ENCODE assay signal across 29 cellular contexts in the genomic region with DNA sequence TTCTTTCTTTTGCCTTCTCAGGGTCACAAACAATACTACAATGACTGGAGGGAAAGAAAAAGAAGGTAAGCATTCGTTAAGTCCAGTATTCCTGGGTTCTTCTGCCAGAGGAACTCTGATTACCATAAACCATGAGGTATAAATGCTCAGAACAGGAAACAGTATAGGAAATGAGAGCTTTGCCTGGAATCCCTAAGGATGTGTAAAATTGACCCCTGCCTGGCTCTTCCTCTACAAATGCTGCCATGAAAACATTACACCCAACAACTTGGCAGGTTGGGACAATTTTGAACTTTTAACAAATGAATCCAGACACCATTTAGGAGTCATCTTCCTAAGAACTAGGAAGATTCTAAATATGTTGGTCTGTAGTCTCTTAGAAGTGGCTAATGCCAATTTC.
"Had no signal": no experiment of that assay in that cellular context is flagged by ENCODE, and none has a peak within 500 bp of the region (broad histone marks: within the 10 kb centered on the region; RNA-seq: fewer than 3 reads in every experiment).

No MANE protein-coding gene starts in this region.

- H3K27me3 ChIP-seq: body of pancreas, cardiac muscle cell, colonic mucosa, dorsolateral prefrontal cortex, esophagus muscularis mucosa, foreskin keratinocyte, gastrocnemius medialis, heart left ventricle had no signal

- H3K36me3 ChIP-seq: colonic mucosa, gastrocnemius medialis had no signal

- H3K27ac ChIP-seq: body of pancreas, cardiac muscle cell, colonic mucosa, dorsolateral prefrontal cortex, esophagus muscularis mucosa, foreskin keratinocyte, gastrocnemius medialis, heart left ventricle had no signal

- H3K27ac Mint-ChIP-seq: activated CD4-positive, alpha-beta memory T cell treated with anti-CD3 and anti-CD28 coated beads, Interleukin-2, amount 10 ng/mL, durations not matched to agents 7 days and 5 days; activated CD4-positive, alpha-beta T cell treated with anti-CD3 and anti-CD28 coated beads for 36 hours; activated CD4-positive, alpha-beta T cell treated with anti-CD3 and anti-CD28 coated beads, Interleukin-2, amount 10 ng/mL, durations not matched to agents 24 days and 14 days; activated naive CD4-positive, alpha-beta T cell treated with anti-CD3 and anti-CD28 coated beads, Interleukin-2, amount 10 ng/mL, durations not matched to agents 7 days and 5 days; activated naive CD4-positive, alpha-beta T cell treated with anti-CD3 and anti-CD28 coated beads, Interleukin-2, amount 50 U/mL, for 72 hours; activated naive CD8-positive, alpha-beta T cell treated with anti-CD3 and anti-CD28 coated beads, Interleukin-2, amount 10 ng/mL, durations not matched to agents 7 days and 5 days; activated T-cell treated with anti-CD3 and anti-CD28 coated beads, Interleukin-2, amount 50 U/mL, for 24 hours; activated T-cell treated with anti-CD3 and anti-CD28 coated beads, Interleukin-2, amount 50 U/mL, for 72 hours; endodermal cell had no signal

- H3K27me3 Mint-ChIP-seq: activated CD4-positive, alpha-beta memory T cell treated with anti-CD3 and anti-CD28 coated beads, Interleukin-2, amount 10 ng/mL, durations not matched to agents 7 days and 5 days; activated CD4-positive, alpha-beta T cell treated with anti-CD3 and anti-CD28 coated beads for 36 hours; activated CD4-positive, alpha-beta T cell treated with anti-CD3 and anti-CD28 coated beads, Interleukin-2, amount 10 ng/mL, durations not matched to agents 24 days and 14 days; activated naive CD4-positive, alpha-beta T cell treated with anti-CD3 and anti-CD28 coated beads, Interleukin-2, amount 10 ng/mL, durations not matched to agents 7 days and 5 days; activated naive CD8-positive, alpha-beta T cell treated with anti-CD3 and anti-CD28 coated beads, Interleukin-2, amount 10 ng/mL, durations not matched to agents 7 days and 5 days; activated T-cell treated with anti-CD3 and anti-CD28 coated beads, Interleukin-2, amount 50 U/mL, for 24 hours had no signal

- ATAC-seq: activated CD4-positive, alpha-beta T cell treated with anti-CD3 and anti-CD28 coated beads for 36 hours; activated naive CD4-positive, alpha-beta T cell treated with anti-CD3 and anti-CD28 coated beads, Interleukin-2, amount 50 U/mL, for 72 hours; activated T-cell treated with anti-CD3 and anti-CD28 coated beads, Interleukin-2, amount 50 U/mL, for 72 hours; body of pancreas; foreskin keratinocyte; gastrocnemius medialis; heart left ventricle had no signal

- H3K4me1 ChIP-seq: body of pancreas, colonic mucosa, foreskin keratinocyte, gastrocnemius medialis had no signal

- H3K9me3 Mint-ChIP-seq: endodermal cell had no signal

- H3K4me1 Mint-ChIP-seq: activated CD4-positive, alpha-beta memory T cell treated with anti-CD3 and anti-CD28 coated beads, Interleukin-2, amount 10 ng/mL, durations not matched to agents 7 days and 5 days; activated CD4-positive, alpha-beta T cell treated with anti-CD3 and anti-CD28 coated beads for 36 hours; activated CD4-positive, alpha-beta T cell treated with anti-CD3 and anti-CD28 coated beads, Interleukin-2, amount 10 ng/mL, durations not matched to agents 24 days and 14 days; activated naive CD4-positive, alpha-beta T cell treated with anti-CD3 and anti-CD28 coated beads, Interleukin-2, amount 10 ng/mL, durations not matched to agents 7 days and 5 days; activated naive CD8-positive, alpha-beta T cell treated with anti-CD3 and anti-CD28 coated beads, Interleukin-2, amount 10 ng/mL, durations not matched to agents 7 days and 5 days; endodermal cell had no signal

- H3K9me3 ChIP-seq: body of pancreas, colonic mucosa, esophagus muscularis mucosa, gastrocnemius medialis, heart left ventricle had no signal

- H3K36me3 Mint-ChIP-seq: activated naive CD4-positive, alpha-beta T cell treated with anti-CD3 and anti-CD28 coated beads, Interleukin-2, amount 10 ng/mL, durations not matched to agents 7 days and 5 days; activated naive CD8-positive, alpha-beta T cell treated with anti-CD3 and anti-CD28 coated beads, Interleukin-2, amount 10 ng/mL, durations not matched to agents 7 days and 5 days had no signal

- DNase-seq: activated CD4-positive, alpha-beta memory T cell treated with anti-CD3 and anti-CD28 coated beads, Interleukin-2, amount 10 ng/mL, durations not matched to agents 7 days and 5 days; activated CD4-positive, alpha-beta T cell treated with anti-CD3 and anti-CD28 coated beads for 36 hours; activated CD4-positive, alpha-beta T cell treated with anti-CD3 and anti-CD28 coated beads, Interleukin-2, amount 10 ng/mL, durations not matched to agents 24 days and 14 days; activated CD4-positive, CD25-positive, alpha-beta regulatory T cell; activated CD4-positive, CD25-positive, alpha-beta regulatory T cell treated with anti-CD3 and anti-CD28 coated beads, Interleukin-2, amount 50 U/mL, for 72 hours; activated CD8-positive, alpha-beta memory T cell treated with anti-CD3 and anti-CD28 coated beads, Interleukin-2, amount 50 U/mL, for 48 hours; activated gamma-delta T cell; activated naive CD4-positive, alpha-beta T cell; activated naive CD4-positive, alpha-beta T cell treated with anti-CD3 and anti-CD28 coated beads, Interleukin-2, amount 10 ng/mL, durations not matched to agents 7 days and 5 days; activated naive CD8-positive, alpha-beta T cell treated with anti-CD3 and anti-CD28 coated beads, Interleukin-2, amount 10 ng/mL, durations not matched to agents 7 days and 5 days; activated T-cell treated with anti-CD3 and anti-CD28 coated beads for 4 hours; activated T-cell treated with anti-CD3 and anti-CD28 coated beads, Interleukin-2, amount 50 U/mL, for 24 hours; activated T-cell treated with anti-CD3 and anti-CD28 coated beads, Interleukin-2, amount 50 U/mL, for 72 hours; body of pancreas; central memory CD4-positive, alpha-beta T cell; cerebellar nuclear complex; colonic mucosa; dorsolateral prefrontal cortex; effector memory CD4-positive, alpha-beta T cell; endodermal cell; erythroblast; foreskin keratinocyte; gastrocnemius medialis; glutamatergic neuron; heart left ventricle; T-helper 2 cell had no signal

- H3K4me3 Mint-ChIP-seq: activated CD4-positive, alpha-beta memory T cell treated with anti-CD3 and anti-CD28 coated beads, Interleukin-2, amount 10 ng/mL, durations not matched to agents 7 days and 5 days; activated CD4-positive, alpha-beta T cell treated with anti-CD3 and anti-CD28 coated beads for 36 hours; activated CD4-positive, alpha-beta T cell treated with anti-CD3 and anti-CD28 coated beads, Interleukin-2, amount 10 ng/mL, durations not matched to agents 24 days and 14 days; activated naive CD4-positive, alpha-beta T cell treated with anti-CD3 and anti-CD28 coated beads, Interleukin-2, amount 10 ng/mL, durations not matched to agents 7 days and 5 days; activated naive CD8-positive, alpha-beta T cell treated with anti-CD3 and anti-CD28 coated beads, Interleukin-2, amount 10 ng/mL, durations not matched to agents 7 days and 5 days; activated T-cell treated with anti-CD3 and anti-CD28 coated beads, Interleukin-2, amount 50 U/mL, for 24 hours; activated T-cell treated with anti-CD3 and anti-CD28 coated beads, Interleukin-2, amount 50 U/mL, for 72 hours; endodermal cell had no signal

- H3K4me3 ChIP-seq: body of pancreas, cardiac muscle cell, colonic mucosa, dorsolateral prefrontal cortex, esophagus muscularis mucosa, gastrocnemius medialis, heart left ventricle had no signal
